1 cellular context compared by ENCODE assay signal in genomic region chr2:20623241-20623640, GRCh38.
TF ChIP-seq lines count a peak whose summit lies in the region.

No MANE protein-coding gene starts in this region.

TF ChIP-seq in HepG2, 621 proteins besides CTCF, POLR2A, EP300 and RAD21 (continued from another document):
- TF ChIP-seq, protein P1, sequence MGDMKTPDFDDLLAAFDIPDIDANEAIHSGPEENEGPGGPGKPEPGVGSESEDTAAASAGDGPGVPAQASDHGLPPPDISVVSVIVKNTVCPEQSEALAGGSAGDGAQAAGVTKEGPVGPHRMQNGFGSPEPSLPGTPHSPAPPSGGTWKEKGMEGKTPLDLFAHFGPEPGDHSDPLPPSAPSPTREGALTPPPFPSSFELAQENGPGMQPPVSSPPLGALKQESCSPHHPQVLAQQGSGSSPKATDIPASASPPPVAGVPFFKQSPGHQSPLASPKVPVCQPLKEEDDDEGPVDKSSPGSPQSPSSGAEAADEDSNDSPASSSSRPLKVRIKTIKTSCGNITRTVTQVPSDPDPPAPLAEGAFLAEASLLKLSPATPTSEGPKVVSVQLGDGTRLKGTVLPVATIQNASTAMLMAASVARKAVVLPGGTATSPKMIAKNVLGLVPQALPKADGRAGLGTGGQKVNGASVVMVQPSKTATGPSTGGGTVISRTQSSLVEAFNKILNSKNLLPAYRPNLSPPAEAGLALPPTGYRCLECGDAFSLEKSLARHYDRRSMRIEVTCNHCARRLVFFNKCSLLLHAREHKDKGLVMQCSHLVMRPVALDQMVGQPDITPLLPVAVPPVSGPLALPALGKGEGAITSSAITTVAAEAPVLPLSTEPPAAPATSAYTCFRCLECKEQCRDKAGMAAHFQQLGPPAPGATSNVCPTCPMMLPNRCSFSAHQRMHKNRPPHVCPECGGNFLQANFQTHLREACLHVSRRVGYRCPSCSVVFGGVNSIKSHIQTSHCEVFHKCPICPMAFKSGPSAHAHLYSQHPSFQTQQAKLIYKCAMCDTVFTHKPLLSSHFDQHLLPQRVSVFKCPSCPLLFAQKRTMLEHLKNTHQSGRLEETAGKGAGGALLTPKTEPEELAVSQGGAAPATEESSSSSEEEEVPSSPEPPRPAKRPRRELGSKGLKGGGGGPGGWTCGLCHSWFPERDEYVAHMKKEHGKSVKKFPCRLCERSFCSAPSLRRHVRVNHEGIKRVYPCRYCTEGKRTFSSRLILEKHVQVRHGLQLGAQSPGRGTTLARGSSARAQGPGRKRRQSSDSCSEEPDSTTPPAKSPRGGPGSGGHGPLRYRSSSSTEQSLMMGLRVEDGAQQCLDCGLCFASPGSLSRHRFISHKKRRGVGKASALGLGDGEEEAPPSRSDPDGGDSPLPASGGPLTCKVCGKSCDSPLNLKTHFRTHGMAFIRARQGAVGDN (CRISPR knock-in tag; IDR thresholded peaks at IDR 0.05): peak; percentile 14; the same call in 1 of the 2 replicates
- TF ChIP-seq, protein P2, sequence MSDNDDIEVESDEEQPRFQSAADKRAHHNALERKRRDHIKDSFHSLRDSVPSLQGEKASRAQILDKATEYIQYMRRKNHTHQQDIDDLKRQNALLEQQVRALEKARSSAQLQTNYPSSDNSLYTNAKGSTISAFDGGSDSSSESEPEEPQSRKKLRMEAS (IDR thresholded peaks at IDR 0.05): peak; percentile 43
